In the genomic region with DNA sequence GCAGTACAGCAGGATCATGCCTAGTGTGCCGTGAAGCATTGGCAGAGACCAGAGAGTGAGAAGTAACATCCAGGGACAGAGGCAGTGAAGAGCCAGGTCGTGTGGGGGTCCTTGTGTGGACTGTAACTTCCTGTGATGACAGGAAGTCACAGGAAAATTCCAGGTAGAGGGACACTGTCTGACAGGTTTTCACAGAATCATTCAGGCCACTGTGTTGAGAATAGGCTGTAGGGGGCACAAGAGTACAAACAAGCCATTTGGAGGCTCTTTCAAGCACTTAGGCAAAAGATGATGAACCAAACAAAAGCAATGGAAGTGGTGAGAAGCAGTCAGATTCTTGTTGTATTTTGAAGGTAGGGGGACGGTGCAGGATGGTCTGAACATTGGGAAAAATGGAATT, we compare ENCODE assay signal across 9 cellular contexts. TPM values are rescaled to one million over a fixed set of nuclear protein-coding genes. Genes with fewer than 3 reads are reported as not detected.
DNase-seq lines count a peak whose midpoint lies in the region; ATAC-seq lines count a peak whose summit lies in the region.
"Had no signal": no experiment of that assay in that cellular context is flagged by ENCODE, and none has a peak within 500 bp of the region (broad histone marks: within the 10 kb centered on the region; RNA-seq: fewer than 3 reads in every experiment).

No MANE protein-coding gene starts in this region.

- no peaks in the 10 kb centered on the region for H3K36me3 ChIP-seq in CD4-positive, CD25-positive, alpha-beta regulatory T cell (ENCODE audit: control insufficient read depth, insufficient read depth, low read length)
- peaks cover 3% of the 10 kb centered on the region for H3K36me3 ChIP-seq in H7 (replicated peaks; ENCODE audit: control insufficient read depth, insufficient read depth, low read length)

- no peaks in the 10 kb centered on the region for H3K9me3 ChIP-seq in CD4-positive, CD25-positive, alpha-beta regulatory T cell (ENCODE audit: control insufficient read depth in 2 of 2, low read length in 2 of 2)

- no peaks in the 10 kb centered on the region for H3K9me3 Mint-ChIP-seq in CD4-positive, CD25-positive, alpha-beta regulatory T cell
- H3K9me3 Mint-ChIP-seq in activated T-helper 1 cell treated with anti-CD3 and anti-CD28 coated beads, Interleukin-12 subunit alpha, Interleukin-12 subunit beta, Interleukin-2, Interleukin-4 antibody, amounts not matched to agents 30 ng/mL and 10 ng/mL and 1 ng/mL, durations not matched to agents 14 hours and 24 hours and 36 hours = no peaks in the 10 kb centered on the region
- no peaks in the 10 kb centered on the region for H3K9me3 Mint-ChIP-seq in stimulated activated effector memory CD8-positive, alpha-beta T cell treated with anti-CD3 and anti-CD28 coated beads, Interleukin-12 subunit alpha, Interleukin-12 subunit beta, amount 100 ng/mL, for 72 hours
- H3K9me3 Mint-ChIP-seq: stimulated activated naive CD8-positive, alpha-beta T cell treated with anti-CD3 and anti-CD28 coated beads, Interleukin-15, Interleukin-2, amounts not matched to agents 100 ng/mL and 50 ng/mL, for 24 hours had no signal

- intact Hi-C loops in activated T-helper 1 cell treated with anti-CD3 and anti-CD28 coated beads, Interleukin-12 subunit alpha, Interleukin-12 subunit beta, Interleukin-2, Interleukin-4 antibody, amounts not matched to agents 30 ng/mL and 10 ng/mL and 1 ng/mL, durations not matched to agents 14 hours and 24 hours and 36 hours (cut with micrococcal nuclease) = loop anchor here (1.0 kb wide), 2 partner anchors 62 to 200 kb away; no protein-coding TSS in a partner anchor

- H3K4me1 ChIP-seq in CD4-positive, CD25-positive, alpha-beta regulatory T cell (ENCODE audit: control insufficient read depth, insufficient read depth, low read length, poor library complexity, severe bottlenecking) = no peaks in the 10 kb centered on the region

- no peaks in the 10 kb centered on the region for H3K27me3 Mint-ChIP-seq in CD4-positive, CD25-positive, alpha-beta regulatory T cell
- H3K27me3 Mint-ChIP-seq in activated T-helper 1 cell treated with anti-CD3 and anti-CD28 coated beads, Interleukin-12 subunit alpha, Interleukin-12 subunit beta, Interleukin-2, Interleukin-4 antibody, amounts not matched to agents 30 ng/mL and 10 ng/mL and 1 ng/mL, durations not matched to agents 14 hours and 24 hours and 36 hours (ENCODE audit: insufficient read depth) = no peaks in the 10 kb centered on the region
- H3K27me3 Mint-ChIP-seq: stimulated activated naive CD8-positive, alpha-beta T cell treated with anti-CD3 and anti-CD28 coated beads, Interleukin-15, Interleukin-2, amounts not matched to agents 100 ng/mL and 50 ng/mL, for 24 hours had no signal

- H3K4me1 Mint-ChIP-seq in CD4-positive, CD25-positive, alpha-beta regulatory T cell = no peaks in the 10 kb centered on the region
- H3K4me1 Mint-ChIP-seq in activated T-helper 1 cell treated with anti-CD3 and anti-CD28 coated beads, Interleukin-12 subunit alpha, Interleukin-12 subunit beta, Interleukin-2, Interleukin-4 antibody, amounts not matched to agents 30 ng/mL and 10 ng/mL and 1 ng/mL, durations not matched to agents 14 hours and 24 hours and 36 hours (ENCODE audit: low read depth) = no peaks in the 10 kb centered on the region
- no peaks in the 10 kb centered on the region for H3K4me1 Mint-ChIP-seq in stimulated activated effector memory CD8-positive, alpha-beta T cell treated with anti-CD3 and anti-CD28 coated beads, Interleukin-12 subunit alpha, Interleukin-12 subunit beta, amount 100 ng/mL, for 72 hours

- H3K36me3 Mint-ChIP-seq in CD4-positive, CD25-positive, alpha-beta regulatory T cell = no peaks in the 10 kb centered on the region
- H3K36me3 Mint-ChIP-seq in activated T-helper 1 cell treated with anti-CD3 and anti-CD28 coated beads, Interleukin-12 subunit alpha, Interleukin-12 subunit beta, Interleukin-2, Interleukin-4 antibody, amounts not matched to agents 30 ng/mL and 10 ng/mL and 1 ng/mL, durations not matched to agents 14 hours and 24 hours and 36 hours (ENCODE audit: low read depth) = peaks cover 7% of the 10 kb centered on the region
- H3K36me3 Mint-ChIP-seq in stimulated activated effector memory CD8-positive, alpha-beta T cell treated with anti-CD3 and anti-CD28 coated beads, Interleukin-12 subunit alpha, Interleukin-12 subunit beta, amount 100 ng/mL, for 72 hours = peaks cover 13% of the 10 kb centered on the region

- no peak overlapping the region for H3K4me3 Mint-ChIP-seq in CD4-positive, CD25-positive, alpha-beta regulatory T cell
- no peak overlapping the region for H3K4me3 Mint-ChIP-seq in activated T-helper 1 cell treated with anti-CD3 and anti-CD28 coated beads, Interleukin-12 subunit alpha, Interleukin-12 subunit beta, Interleukin-2, Interleukin-4 antibody, amounts not matched to agents 30 ng/mL and 10 ng/mL and 1 ng/mL, durations not matched to agents 14 hours and 24 hours and 36 hours
- H3K4me3 Mint-ChIP-seq in stimulated activated effector memory CD8-positive, alpha-beta T cell treated with anti-CD3 and anti-CD28 coated beads, Interleukin-12 subunit alpha, Interleukin-12 subunit beta, amount 100 ng/mL, for 72 hours = no peak overlapping the region
- H3K4me3 Mint-ChIP-seq: stimulated activated naive CD8-positive, alpha-beta T cell treated with anti-CD3 and anti-CD28 coated beads, Interleukin-15, Interleukin-2, amounts not matched to agents 100 ng/mL and 50 ng/mL, for 24 hours had no signal

- peak in 1 of 2 donors; percentile 52 for ATAC-seq in CD4-positive, CD25-positive, alpha-beta regulatory T cell (ENCODE audit: low read depth in 2 of 2)
- peak; percentile 48 for ATAC-seq in stimulated activated effector memory CD8-positive, alpha-beta T cell treated with anti-CD3 and anti-CD28 coated beads, Interleukin-12 subunit alpha, Interleukin-12 subunit beta, amount 100 ng/mL, for 72 hours
- ATAC-seq in GM19395 (IDR thresholded peaks at IDR 0.05; ENCODE audit: unreplicated experiment) (no peak), HG03565 (IDR thresholded peaks at IDR 0.05; ENCODE audit: unreplicated experiment) (no peak), HG03135 (IDR thresholded peaks at IDR 0.05; ENCODE audit: unreplicated experiment) (no peak)

- no peak overlapping the region for H3K27ac ChIP-seq in CD4-positive, CD25-positive, alpha-beta regulatory T cell (ENCODE audit: insufficient read depth, low read length, poor library complexity, severe bottlenecking)

- no peak overlapping the region for H3K27ac Mint-ChIP-seq in CD4-positive, CD25-positive, alpha-beta regulatory T cell
- H3K27ac Mint-ChIP-seq in activated T-helper 1 cell treated with anti-CD3 and anti-CD28 coated beads, Interleukin-12 subunit alpha, Interleukin-12 subunit beta, Interleukin-2, Interleukin-4 antibody, amounts not matched to agents 30 ng/mL and 10 ng/mL and 1 ng/mL, durations not matched to agents 14 hours and 24 hours and 36 hours = no peak overlapping the region
- no peak overlapping the region for H3K27ac Mint-ChIP-seq in stimulated activated effector memory CD8-positive, alpha-beta T cell treated with anti-CD3 and anti-CD28 coated beads, Interleukin-12 subunit alpha, Interleukin-12 subunit beta, amount 100 ng/mL, for 72 hours
- H3K27ac Mint-ChIP-seq: stimulated activated naive CD8-positive, alpha-beta T cell treated with anti-CD3 and anti-CD28 coated beads, Interleukin-15, Interleukin-2, amounts not matched to agents 100 ng/mL and 50 ng/mL, for 24 hours had no signal

- peak in 2 of 3 donors; percentile 35 to 54 for DNase-seq in CD4-positive, CD25-positive, alpha-beta regulatory T cell
- DNase-seq in H7 (peak; percentile 33), iPS DF 19.7 (ENCODE audit: low read depth, low spot score) (peak; percentile 40)
- DNase-seq in activated T-helper 1 cell treated with anti-CD3 and anti-CD28 coated beads, Interleukin-12 subunit alpha, Interleukin-12 subunit beta, Interleukin-2, Interleukin-4 antibody, amounts not matched to agents 30 ng/mL and 10 ng/mL and 1 ng/mL, durations not matched to agents 14 hours and 24 hours and 36 hours (ENCODE audit: low spot score) = peak; percentile 9
- no peak for DNase-seq in stimulated activated effector memory CD8-positive, alpha-beta T cell treated with anti-CD3 and anti-CD28 coated beads, Interleukin-12 subunit alpha, Interleukin-12 subunit beta, amount 100 ng/mL, for 72 hours (ENCODE audit: low spot score in 2 of 2)

- no peak overlapping the region for H3K4me3 ChIP-seq in CD4-positive, CD25-positive, alpha-beta regulatory T cell (ENCODE audit: low read depth, low read length)
- H3K4me3 ChIP-seq in H7 (ENCODE audit: insufficient read depth, low read depth, low read length) = no peak overlapping the region

- H3K27me3 ChIP-seq in CD4-positive, CD25-positive, alpha-beta regulatory T cell (ENCODE audit: control insufficient read depth, insufficient read depth, low read length) = no peaks in the 10 kb centered on the region
- H3K27me3 ChIP-seq in H7 (ENCODE audit: control insufficient read depth, insufficient read depth, low read length) = no peaks in the 10 kb centered on the region

RNA-seq across cellular contexts. Expression of gene N4BP2L1, which starts 46.4 kb away (rescaled TPM):
- total RNA-seq in CD4-positive, CD25-positive, alpha-beta regulatory T cell = 48.5 TPM
- polyA plus RNA-seq in CD4-positive, CD25-positive, alpha-beta regulatory T cell = 10 to 100 TPM; 55.8 to 65.7 (median 61.5) TPM
- 2.1 and 2.4 TPM in 2 replicates for total RNA-seq in H7 (2014; rRNA removed; shearing (Covaris generic))
- total RNA-seq in activated T-helper 1 cell treated with anti-CD3 and anti-CD28 coated beads, Interleukin-12 subunit alpha, Interleukin-12 subunit beta, Interleukin-2, Interleukin-4 antibody, amounts not matched to agents 30 ng/mL and 10 ng/mL and 1 ng/mL, durations not matched to agents 14 hours and 24 hours and 36 hours = 17.7 and 20.0 TPM in 2 replicates

Comparison
In these comparisons a context has a peak if more than half of its experiments do, and no peak if none do; other contexts are left out.
1. DNase-seq: peak in CD4-positive, CD25-positive, alpha-beta regulatory T cell (2 of 3), H7 (single experiment), activated T-helper 1 cell treated with anti-CD3 and anti-CD28 coated beads, Interleukin-12 subunit alpha, Interleukin-12 subunit beta, Interleukin-2, Interleukin-4 antibody, amounts not matched to agents 30 ng/mL and 10 ng/mL and 1 ng/mL, durations not matched to agents 14 hours and 24 hours and 36 hours (single experiment) and iPS DF 19.7 (single experiment); none in stimulated activated effector memory CD8-positive, alpha-beta T cell treated with anti-CD3 and anti-CD28 coated beads, Interleukin-12 subunit alpha, Interleukin-12 subunit beta, amount 100 ng/mL, for 72 hours (0 of 2).